25 cellular contexts compared by ENCODE assay signal in genomic region chrX:121671649-121672048, GRCh38.
DNase-seq lines count a peak whose midpoint lies in the region; ATAC-seq lines count a peak whose summit lies in the region.
"Had no signal": no experiment of that assay in that cellular context is flagged by ENCODE, and none has a peak within 500 bp of the region (broad histone marks: within the 10 kb centered on the region; RNA-seq: fewer than 3 reads in every experiment).

No MANE protein-coding gene starts in this region.

- H3K36me3 Mint-ChIP-seq in stimulated activated naive B cell treated with anti-CD40 and anti-IgM and Interleukin-4, amounts not matched to agents 10 μg/mL and 1 μg/mL and 100 μg/mL, for 72 hours: no peaks in the 10 kb centered on the region
- H3K36me3 Mint-ChIP-seq in activated naive CD8-positive, alpha-beta T cell treated with anti-CD3 and anti-CD28 coated beads, Interleukin-2, amount 50 U/mL, for 24 hours (ENCODE audit: low read depth): no peaks in the 10 kb centered on the region
- H3K36me3 Mint-ChIP-seq: activated naive CD4-positive, alpha-beta T cell treated with anti-CD3 and anti-CD28 coated beads, Interleukin-2, amount 50 U/mL, for 72 hours; CD8-positive, alpha-beta memory T cell had no signal

- H3K27ac Mint-ChIP-seq in stimulated activated naive B cell treated with anti-CD40 and anti-IgM and Interleukin-4, amounts not matched to agents 10 μg/mL and 1 μg/mL and 100 μg/mL, for 72 hours: no peak overlapping the region
- H3K27ac Mint-ChIP-seq in activated naive CD8-positive, alpha-beta T cell treated with anti-CD3 and anti-CD28 coated beads, Interleukin-2, amount 50 U/mL, for 24 hours: no peak overlapping the region
- H3K27ac Mint-ChIP-seq: activated B cell treated with CpG ODN at 0.5 μM for 24 hours; activated CD4-positive, alpha-beta T cell treated with anti-CD3 and anti-CD28 coated beads, Interleukin-2, amount 10 ng/mL, durations not matched to agents 7 days and 5 days; activated naive CD4-positive, alpha-beta T cell treated with anti-CD3 and anti-CD28 coated beads, Interleukin-2, amount 50 U/mL, for 72 hours; CD8-positive, alpha-beta memory T cell; H9 had no signal

- H3K4me1 Mint-ChIP-seq in stimulated activated naive B cell treated with anti-CD40 and anti-IgM and Interleukin-4, amounts not matched to agents 10 μg/mL and 1 μg/mL and 100 μg/mL, for 72 hours: no peaks in the 10 kb centered on the region
- no peaks in the 10 kb centered on the region for H3K4me1 Mint-ChIP-seq in activated naive CD8-positive, alpha-beta T cell treated with anti-CD3 and anti-CD28 coated beads, Interleukin-2, amount 50 U/mL, for 24 hours
- H3K4me1 Mint-ChIP-seq: activated B cell treated with CpG ODN at 0.5 μM for 24 hours; activated CD4-positive, alpha-beta T cell treated with anti-CD3 and anti-CD28 coated beads, Interleukin-2, amount 10 ng/mL, durations not matched to agents 7 days and 5 days; CD8-positive, alpha-beta memory T cell; H9 had no signal

- H3K4me3 Mint-ChIP-seq in stimulated activated naive B cell treated with anti-CD40 and anti-IgM and Interleukin-4, amounts not matched to agents 10 μg/mL and 1 μg/mL and 100 μg/mL, for 72 hours: no peak overlapping the region
- H3K4me3 Mint-ChIP-seq in activated naive CD8-positive, alpha-beta T cell treated with anti-CD3 and anti-CD28 coated beads, Interleukin-2, amount 50 U/mL, for 24 hours: no peak overlapping the region
- H3K4me3 Mint-ChIP-seq: activated B cell treated with CpG ODN at 0.5 μM for 24 hours; activated CD4-positive, alpha-beta T cell treated with anti-CD3 and anti-CD28 coated beads, Interleukin-2, amount 10 ng/mL, durations not matched to agents 7 days and 5 days; CD8-positive, alpha-beta memory T cell; H9 had no signal

- ATAC-seq in GM18867 (IDR thresholded peaks at IDR 0.05; ENCODE audit: unreplicated experiment) (peak; percentile 80), HG02885 (IDR thresholded peaks at IDR 0.05; ENCODE audit: poor library complexity, unreplicated experiment) (peak; percentile 83)
- peak; percentile 48 to 65 for ATAC-seq in stimulated activated naive B cell treated with anti-CD40 and anti-IgM and Interleukin-4, amounts not matched to agents 10 μg/mL and 1 μg/mL and 100 μg/mL, for 72 hours (replicated peaks)
- no peak for ATAC-seq in activated naive CD8-positive, alpha-beta T cell treated with anti-CD3 and anti-CD28 coated beads, Interleukin-2, amount 50 U/mL, for 24 hours
- ATAC-seq: activated naive CD4-positive, alpha-beta T cell treated with anti-CD3 and anti-CD28 coated beads, Interleukin-2, amount 50 U/mL, for 72 hours; gastroesophageal sphincter; stimulated activated naive CD8-positive, alpha-beta T cell treated with anti-CD3 and anti-CD28 coated beads, Interleukin-15, Interleukin-2, amounts not matched to agents 100 U/mL and 50 U/mL, for 24 hours had no signal

- DNase-seq in NOMO-1 (lab: John Stamatoyannopoulos, UW; ENCODE audit: unreplicated experiment in 2 of 2): peak; percentile 47 to 95
- no peak for DNase-seq in stimulated activated naive B cell treated with anti-CD40 and anti-IgM and Interleukin-4, amounts not matched to agents 10 μg/mL and 1 μg/mL and 100 μg/mL, for 72 hours
- DNase-seq in OCI-M2 (lab: John Stamatoyannopoulos, UW; ENCODE audit: unreplicated experiment): no peak
- DNase-seq in NCI-H187 (lab: John Stamatoyannopoulos, UW): no peak
- DNase-seq in activated naive CD8-positive, alpha-beta T cell treated with anti-CD3 and anti-CD28 coated beads, Interleukin-2, amount 50 U/mL, for 24 hours: no peak
- DNase-seq: ACHN; activated B cell treated with CpG ODN at 0.5 μM for 24 hours; activated CD4-positive, alpha-beta T cell treated with anti-CD3 and anti-CD28 coated beads, Interleukin-2, amount 10 ng/mL, durations not matched to agents 7 days and 5 days; activated effector memory CD4-positive, alpha-beta T cell treated with Interleukin-2 at 50 U/mL for 16 hours; aorta; BE2C; CD8-positive, alpha-beta memory T cell; EL; H9; NCI-H1105; NCI-H2029; NCI-H524; small intestine; stimulated activated naive CD8-positive, alpha-beta T cell treated with anti-CD3 and anti-CD28 coated beads, Interleukin-15, Interleukin-2, amounts not matched to agents 100 U/mL and 50 U/mL, for 24 hours; T-helper 1 cell; uterus had no signal

- H3K27me3 Mint-ChIP-seq in stimulated activated naive B cell treated with anti-CD40 and anti-IgM and Interleukin-4, amounts not matched to agents 10 μg/mL and 1 μg/mL and 100 μg/mL, for 72 hours: no peaks in the 10 kb centered on the region
- H3K27me3 Mint-ChIP-seq in activated naive CD8-positive, alpha-beta T cell treated with anti-CD3 and anti-CD28 coated beads, Interleukin-2, amount 50 U/mL, for 24 hours: no peaks in the 10 kb centered on the region
- H3K27me3 Mint-ChIP-seq: activated B cell treated with CpG ODN at 0.5 μM for 24 hours; activated CD4-positive, alpha-beta T cell treated with anti-CD3 and anti-CD28 coated beads, Interleukin-2, amount 10 ng/mL, durations not matched to agents 7 days and 5 days; CD8-positive, alpha-beta memory T cell had no signal

- peaks cover 3 to 16% of the 10 kb centered on the region in 2 donors for H3K9me3 Mint-ChIP-seq in stimulated activated naive B cell treated with anti-CD40 and anti-IgM and Interleukin-4, amounts not matched to agents 10 μg/mL and 1 μg/mL and 100 μg/mL, for 72 hours
- peaks cover 5% of the 10 kb centered on the region for H3K9me3 Mint-ChIP-seq in activated naive CD8-positive, alpha-beta T cell treated with anti-CD3 and anti-CD28 coated beads, Interleukin-2, amount 50 U/mL, for 24 hours

Comparison
In these comparisons a context has a peak if more than half of its experiments do, and no peak if none do; other contexts are left out.
1. DNase-seq: peak in NOMO-1 (2 of 2); none in stimulated activated naive B cell treated with anti-CD40 and anti-IgM and Interleukin-4, amounts not matched to agents 10 μg/mL and 1 μg/mL and 100 μg/mL, for 72 hours (single experiment), OCI-M2 (single experiment), NCI-H187 (0 of 2) and activated naive CD8-positive, alpha-beta T cell treated with anti-CD3 and anti-CD28 coated beads, Interleukin-2, amount 50 U/mL, for 24 hours (single experiment).